Comparison of ENCODE assay signal across 8 cellular contexts in genomic region chr20:40991181-40991889, GRCh38. TPM values are rescaled to one million over a fixed set of nuclear protein-coding genes. Genes with fewer than 3 reads are reported as not detected.
DNase-seq lines count a peak whose midpoint lies in the region; ATAC-seq and TF ChIP-seq lines count a peak whose summit lies in the region.

No MANE protein-coding gene starts in this region.

- H3K79me2 ChIP-seq in OCI-LY3 (ENCODE audit: low read length): 0 out of 2 replicates have a peak, but pooled peaks cover 5% of the 10 kb centered on the region

- intact Hi-C loops in tibial artery (cut with DNase I; ENCODE audit: low total_unique reads): loop anchor here (2.0 kb wide), 1 partner anchor 103 kb away; no protein-coding TSS in a partner anchor

- peak overlapping the region; percentile 84 for H3K4me2 ChIP-seq in OCI-LY3 (ENCODE audit: low read length)

- no peak overlapping the region; the same call in 1 of the 2 replicates for H2AFZ ChIP-seq in OCI-LY3 (ENCODE audit: low read depth, low read length)

- H4K20me1 ChIP-seq in OCI-LY3 (ENCODE audit: insufficient read depth, low read length): no peaks in the 10 kb centered on the region

- H3K27ac ChIP-seq in OCI-LY3 (ENCODE audit: low read length) (peak overlapping the region; percentile 92), tibial artery (no peak overlapping the region)

- peak in 8 of 14 donors; percentile 6 to 49 (median 34) for DNase-seq in C1 segment of cervical spinal cord (lab: John Stamatoyannopoulos, UW)
- peak; percentile 70 for DNase-seq in globus pallidus (ENCODE audit: low spot score)
- DNase-seq in tibial artery: peak; percentile 54 to 65
- DNase-seq in NCI-H2227 treated with DMSO at 0.1 percent for 48 hours (lab: John Stamatoyannopoulos, UW): no peak
- DNase-seq in cerebellum (ENCODE audit: low spot score): no peak

- ATAC-seq in GM18870 (IDR thresholded peaks at IDR 0.05; ENCODE audit: unreplicated experiment): peak; percentile 79
- ATAC-seq in HG02943 (IDR thresholded peaks at IDR 0.05; ENCODE audit: low read depth, unreplicated experiment): peak; percentile 88

- no peak for TF ChIP-seq CTCF in OCI-LY3 (IDR thresholded peaks at IDR 0.05; ENCODE audit: low read depth, low read length)
- no peak for TF ChIP-seq CTCF in tibial artery (IDR thresholded peaks at IDR 0.05)

- H3K27me3 ChIP-seq in OCI-LY3 (ENCODE audit: low read depth, low read length) (no peaks in the 10 kb centered on the region), tibial artery (no peaks in the 10 kb centered on the region)

- H3K4me1 ChIP-seq in OCI-LY3 (ENCODE audit: low read length) (peaks cover 42% of the 10 kb centered on the region), tibial artery (peaks cover 0 to 7% (median 2%) of the 10 kb centered on the region in 4 donors)

- H3K9me3 ChIP-seq in OCI-LY3 (ENCODE audit: insufficient read depth, low read length) (no peaks in the 10 kb centered on the region), tibial artery (no peaks in the 10 kb centered on the region)

- peak overlapping the region; percentile 63 for H3K4me3 ChIP-seq in OCI-LY3 (ENCODE audit: low read length)
- H3K4me3 ChIP-seq in tibial artery: no peak overlapping the region

- H3K9ac ChIP-seq in OCI-LY3 (ENCODE audit: low read length): peak overlapping the region; percentile 89

- no peaks in the 10 kb centered on the region for H3K36me3 ChIP-seq in OCI-LY3 (replicated peaks; ENCODE audit: low read depth, low read length)
- no peaks in the 10 kb centered on the region for H3K36me3 ChIP-seq in tibial artery

RNA-seq across cellular contexts. Expression of gene TOP1, which starts 37.3 kb away (rescaled TPM):
- total RNA-seq in cerebellum: 19.4 TPM

Comparison
In these comparisons a context has a peak if more than half of its experiments do, and no peak if none do; other contexts are left out.
1. DNase-seq: peak in C1 segment of cervical spinal cord (8 of 14), globus pallidus (single experiment) and tibial artery (2 of 2); none in NCI-H2227 treated with DMSO at 0.1 percent for 48 hours (single experiment) and cerebellum (single experiment).